ENCODE assay signal across 9 cellular contexts in the genomic region with DNA sequence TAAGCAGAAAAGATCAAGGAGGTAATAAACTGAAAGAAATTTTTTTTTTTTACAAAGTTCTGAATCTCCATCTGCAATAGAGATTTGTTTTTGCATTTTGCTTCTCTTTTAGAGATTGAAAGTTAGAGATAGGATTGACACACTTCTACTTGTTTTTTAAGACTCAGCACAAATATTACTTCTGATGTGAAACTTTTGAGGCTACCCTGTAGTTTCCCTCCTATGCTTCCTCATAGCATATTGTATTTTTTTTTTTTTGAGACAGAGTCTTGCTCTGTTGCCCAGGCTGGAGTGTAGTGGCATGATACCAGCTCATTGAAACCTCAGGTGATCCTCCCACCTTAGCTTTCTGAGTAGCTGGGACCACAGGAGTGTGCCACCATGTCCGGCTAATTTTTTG. TPM values are rescaled to one million over a fixed set of nuclear protein-coding genes. Genes with fewer than 3 reads are reported as not detected.
A peak's percentile ranks its signal among the peaks of the same experiment; 100 is the strongest.
DNase-seq lines count a peak whose midpoint lies in the region; ATAC-seq and TF ChIP-seq lines count a peak whose summit lies in the region.
"Had no signal": no experiment of that assay in that cellular context is flagged by ENCODE, and none has a peak within 500 bp of the region (broad histone marks: within the 10 kb centered on the region; RNA-seq: fewer than 3 reads in every experiment).

No MANE protein-coding gene starts in this region.

- no peaks in the 10 kb centered on the region for H3K9me3 Mint-ChIP-seq in CD4-positive, alpha-beta memory T cell
- H3K9me3 Mint-ChIP-seq in effector memory CD8-positive, alpha-beta T cell = no peaks in the 10 kb centered on the region

- H3K27ac ChIP-seq in CD4-positive, alpha-beta memory T cell (ENCODE audit: low read depth, low read length) = no peak overlapping the region
- no peak overlapping the region for H3K27ac ChIP-seq in prostate gland

- POLR2A ChIA-PET in CD4-positive, alpha-beta memory T cell (lab: Charles Lee; ENCODE audit: partially characterized antibody) = interaction anchor here (1.0 kb wide), 1 partner anchor 18 kb away, joined by 3 read pairs; no protein-coding TSS in a partner anchor

- peak; percentile 46 for ATAC-seq in GM19438 (IDR thresholded peaks at IDR 0.05; ENCODE audit: low read depth, unreplicated experiment)
- ATAC-seq in HG03442 (IDR thresholded peaks at IDR 0.05; ENCODE audit: unreplicated experiment) = peak; percentile 60
- ATAC-seq in effector memory CD8-positive, alpha-beta T cell (replicated peaks) = peak; percentile 18
- no peak for ATAC-seq in GM18517 (IDR thresholded peaks at IDR 0.05; ENCODE audit: unreplicated experiment)

- H3K4me1 ChIP-seq in CD4-positive, alpha-beta memory T cell (ENCODE audit: insufficient read depth, low read length) = peaks cover 14% of the 10 kb centered on the region
- no peaks in the 10 kb centered on the region for H3K4me1 ChIP-seq in prostate gland (replicated peaks)

- peak overlapping the region; percentile 62 to 98 (median 92) for H3K27ac Mint-ChIP-seq in CD4-positive, alpha-beta memory T cell
- peak overlapping the region; percentile 75 to 88 for H3K27ac Mint-ChIP-seq in effector memory CD8-positive, alpha-beta T cell

- peaks cover 5 to 14% (median 11%) of the 10 kb centered on the region in 4 donors for H3K4me1 Mint-ChIP-seq in CD4-positive, alpha-beta memory T cell
- peaks cover 5 to 6% of the 10 kb centered on the region in 2 donors for H3K4me1 Mint-ChIP-seq in effector memory CD8-positive, alpha-beta T cell (ENCODE audit: low read depth in 2 of 2)

- no peaks in the 10 kb centered on the region for H3K36me3 ChIP-seq in CD4-positive, alpha-beta memory T cell (ENCODE audit: insufficient read depth, low read length)
- H3K36me3 ChIP-seq in prostate gland = no peaks in the 10 kb centered on the region

- no peaks in the 10 kb centered on the region for H3K36me3 Mint-ChIP-seq in CD4-positive, alpha-beta memory T cell
- H3K36me3 Mint-ChIP-seq in effector memory CD8-positive, alpha-beta T cell (ENCODE audit: insufficient read depth) = peaks cover 2% of the 10 kb centered on the region

- no peaks in the 10 kb centered on the region for H3K9me3 ChIP-seq in CD4-positive, alpha-beta memory T cell (ENCODE audit: control insufficient read depth in 1 of 2, low read length in 2 of 2)
- H3K9me3 ChIP-seq in prostate gland = no peaks in the 10 kb centered on the region

- no peak for TF ChIP-seq POLR2A in prostate gland (IDR thresholded peaks at IDR 0.05)

- H3K4me3 ChIP-seq in CD4-positive, alpha-beta memory T cell (ENCODE audit: low read length in 2 of 2) = no peak overlapping the region
- no peak overlapping the region for H3K4me3 ChIP-seq in prostate gland

- H3K27me3 ChIP-seq in CD4-positive, alpha-beta memory T cell (ENCODE audit: insufficient read depth, low read length) = no peaks in the 10 kb centered on the region
- no peaks in the 10 kb centered on the region for H3K27me3 ChIP-seq in prostate gland (replicated peaks; ENCODE audit: insufficient read depth)

- intact Hi-C loops in CD4-positive, alpha-beta memory T cell (cut with micrococcal nuclease) = no loop called here
- intact Hi-C loops in prostate gland (cut with DNase I) = loop anchor here (10.0 kb wide), 1 partner anchor 375 kb away; no protein-coding TSS in a partner anchor

- CTCF ChIA-PET in CD4-positive, alpha-beta memory T cell (lab: Charles Lee; ENCODE audit: partially characterized antibody) = interaction anchor here (1.2 kb wide), 2 partner anchors 10 to 120 kb away, joined by 3 to 4 read pairs; no protein-coding TSS in a partner anchor

- 100% methylated on average over 1 of the region's 1 CpG for WGBS in prostate gland

- H3K27me3 Mint-ChIP-seq in CD4-positive, alpha-beta memory T cell = peaks cover 0 to under 1% of the 10 kb centered on the region in 2 donors
- no peaks in the 10 kb centered on the region for H3K27me3 Mint-ChIP-seq in effector memory CD8-positive, alpha-beta T cell

- peak in 1 of 5 donors; percentile 8 for DNase-seq in CD4-positive, alpha-beta memory T cell
- no peak for DNase-seq in effector memory CD8-positive, alpha-beta T cell
- DNase-seq in prostate gland (ENCODE audit: low spot score) = no peak
- DNase-seq in HUDEP-2 (lab: John Stamatoyannopoulos, UW; ENCODE audit: unreplicated experiment in 76 of 76) = no peak
- no peak for DNase-seq in putamen (ENCODE audit: low spot score)
- DNase-seq: activated effector memory CD4-positive, alpha-beta T cell treated with anti-CD3 and anti-CD28 coated beads, Interleukin-2, amount 50 U/mL, for 16 hours had no signal

- no peak for TF ChIP-seq CTCF in prostate gland (IDR thresholded peaks at IDR 0.05)

- peak overlapping the region in 5 of 8 donors; percentile 21 to 92 (median 90) for H3K4me3 Mint-ChIP-seq in CD4-positive, alpha-beta memory T cell
- peak overlapping the region; percentile 60 to 62 for H3K4me3 Mint-ChIP-seq in effector memory CD8-positive, alpha-beta T cell

RNA-seq across cellular contexts. Expression of a gene that starts 32.1 kb away (rescaled TPM):
- total RNA-seq in CD4-positive, alpha-beta memory T cell = 10 to 100 TPM; 12.2 to 12.4 TPM
- 10 to 100 TPM; 12.5 to 15.2 TPM for polyA plus RNA-seq in CD4-positive, alpha-beta memory T cell
- total RNA-seq in prostate gland = 10 to 100 TPM; 19.7 to 37.5 TPM
